In the genomic region with DNA sequence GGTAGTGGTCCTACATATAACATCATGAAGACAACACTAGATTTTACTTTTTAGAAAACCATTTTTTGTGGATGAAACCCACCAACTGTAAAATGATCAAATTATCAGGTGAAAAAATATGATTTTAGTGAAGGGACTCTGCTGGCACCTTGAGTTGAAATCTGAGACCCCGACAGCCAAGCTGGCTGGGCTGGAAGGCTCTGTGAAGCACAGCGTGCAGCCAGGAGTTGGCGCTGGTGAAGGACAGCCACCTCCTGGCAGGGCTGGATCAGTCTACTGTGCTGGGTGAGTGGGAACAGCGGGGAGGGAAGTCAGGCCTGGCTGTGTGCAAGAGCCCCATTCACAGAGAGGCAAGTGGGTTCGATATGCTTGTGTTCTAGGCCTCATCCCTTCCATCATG, we compare ENCODE assay signal across 1 cellular context.
TF ChIP-seq lines count a peak whose summit lies in the region.

No MANE protein-coding gene starts in this region.

TF ChIP-seq in HEK293, 187 proteins besides CTCF, POLR2A, EP300 and RAD21 (continued from another document):
- TF ChIP-seq, protein P1, sequence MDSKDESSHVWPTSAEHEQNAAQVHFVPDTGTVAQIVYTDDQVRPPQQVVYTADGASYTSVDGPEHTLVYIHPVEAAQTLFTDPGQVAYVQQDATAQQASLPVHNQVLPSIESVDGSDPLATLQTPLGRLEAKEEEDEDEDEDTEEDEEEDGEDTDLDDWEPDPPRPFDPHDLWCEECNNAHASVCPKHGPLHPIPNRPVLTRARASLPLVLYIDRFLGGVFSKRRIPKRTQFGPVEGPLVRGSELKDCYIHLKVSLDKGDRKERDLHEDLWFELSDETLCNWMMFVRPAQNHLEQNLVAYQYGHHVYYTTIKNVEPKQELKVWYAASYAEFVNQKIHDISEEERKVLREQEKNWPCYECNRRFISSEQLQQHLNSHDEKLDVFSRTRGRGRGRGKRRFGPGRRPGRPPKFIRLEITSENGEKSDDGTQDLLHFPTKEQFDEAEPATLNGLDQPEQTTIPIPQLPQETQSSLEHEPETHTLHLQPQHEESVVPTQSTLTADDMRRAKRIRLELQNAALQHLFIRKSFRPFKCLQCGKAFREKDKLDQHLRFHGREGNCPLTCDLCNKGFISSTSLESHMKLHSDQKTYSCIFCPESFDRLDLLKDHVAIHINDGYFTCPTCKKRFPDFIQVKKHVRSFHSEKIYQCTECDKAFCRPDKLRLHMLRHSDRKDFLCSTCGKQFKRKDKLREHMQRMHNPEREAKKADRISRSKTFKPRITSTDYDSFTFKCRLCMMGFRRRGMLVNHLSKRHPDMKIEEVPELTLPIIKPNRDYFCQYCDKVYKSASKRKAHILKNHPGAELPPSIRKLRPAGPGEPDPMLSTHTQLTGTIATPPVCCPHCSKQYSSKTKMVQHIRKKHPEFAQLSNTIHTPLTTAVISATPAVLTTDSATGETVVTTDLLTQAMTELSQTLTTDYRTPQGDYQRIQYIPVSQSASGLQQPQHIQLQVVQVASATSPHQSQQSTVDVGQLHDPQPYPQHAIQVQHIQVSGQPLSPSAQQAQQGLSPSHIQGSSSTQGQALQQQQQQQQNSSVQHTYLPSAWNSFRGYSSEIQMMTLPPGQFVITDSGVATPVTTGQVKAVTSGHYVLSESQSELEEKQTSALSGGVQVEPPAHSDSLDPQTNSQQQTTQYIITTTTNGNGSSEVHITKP (tag by site-specific recombination; IDR thresholded peaks at IDR 0.05): 0 out of 2 replicates have a peak, but pooled peaks have one; percentile 15
